7 cellular contexts compared by ENCODE assay signal in the genomic region with DNA sequence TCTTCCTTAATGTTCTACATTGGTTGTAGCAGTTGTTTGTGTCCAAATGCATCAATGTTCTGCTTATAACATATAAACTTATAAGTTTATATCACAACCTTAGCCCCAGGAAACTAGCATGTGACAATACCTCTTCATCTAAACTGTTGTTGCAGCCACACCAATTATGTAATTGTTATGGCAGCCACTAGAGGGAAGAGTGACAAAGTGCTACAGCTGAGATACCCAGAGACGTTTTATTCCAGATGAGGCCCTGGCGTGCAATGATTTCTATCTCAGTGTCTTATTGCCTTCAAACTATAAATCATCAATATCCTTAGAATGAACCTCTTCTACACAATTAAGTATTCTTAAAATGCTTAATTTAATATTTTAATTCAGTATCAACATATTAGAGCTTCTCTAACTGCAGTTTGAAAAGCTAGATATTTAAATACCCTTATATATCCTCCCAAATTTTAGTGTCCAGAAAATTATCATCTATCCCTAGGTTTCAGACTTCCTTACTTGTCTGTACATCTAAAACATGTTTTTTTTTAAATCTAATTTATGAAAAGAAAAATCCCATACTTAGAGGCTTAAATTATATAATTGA.
DNase-seq lines count a peak whose midpoint lies in the region; ATAC-seq, FAIRE-seq and TF ChIP-seq lines count a peak whose summit lies in the region.

No MANE protein-coding gene starts in this region.

- H3K27ac ChIP-seq in left lung = no peak overlapping the region

- DNase-seq in H54 (ENCODE audit: insufficient read length, low spot score) (peak; percentile 6), M059J (ENCODE audit: low read depth) (peak; percentile 37), adipocyte (ENCODE audit: low read depth) (peak; percentile 64), left lung (no peak)
- DNase-seq in activated CD8-positive, alpha-beta memory T cell treated with anti-CD3 and anti-CD28 coated beads, Interleukin-2, amount 50 U/mL, for 48 hours = no peak
- no peak for DNase-seq in activated naive CD4-positive, alpha-beta T cell treated with anti-CD3 and anti-CD28 coated beads, Interleukin-2, amount 10 ng/mL, durations not matched to agents 7 days and 5 days

- H3K4me3 ChIP-seq in adipocyte (ENCODE audit: low read length) (no peak overlapping the region), left lung (no peak overlapping the region)

- peak; percentile 49 for ATAC-seq in left lung

- H3K27me3 ChIP-seq in adipocyte (replicated peaks; ENCODE audit: control insufficient read depth, insufficient read depth, low read length) = no peaks in the 10 kb centered on the region
- no peaks in the 10 kb centered on the region for H3K27me3 ChIP-seq in left lung

- TF ChIP-seq POLR2A in H54 (IDR thresholded peaks at IDR 0.05; ENCODE audit: low read depth, low read length) = no peak

- no peak overlapping the region for H3K27ac Mint-ChIP-seq in activated naive CD4-positive, alpha-beta T cell treated with anti-CD3 and anti-CD28 coated beads, Interleukin-2, amount 10 ng/mL, durations not matched to agents 7 days and 5 days

- H3K36me3 ChIP-seq in adipocyte (ENCODE audit: control insufficient read depth, insufficient read depth, low read length, severe bottlenecking) (no peaks in the 10 kb centered on the region), left lung (no peaks in the 10 kb centered on the region)

- intact Hi-C loops in left lung (cut with DNase I) = no loop called here

- H3K9me3 ChIP-seq in adipocyte (ENCODE audit: control insufficient read depth, low read length) = no peaks in the 10 kb centered on the region
- H3K9me3 ChIP-seq in left lung = no peaks in the 10 kb centered on the region

- no peaks in the 10 kb centered on the region for H3K36me3 Mint-ChIP-seq in activated naive CD4-positive, alpha-beta T cell treated with anti-CD3 and anti-CD28 coated beads, Interleukin-2, amount 10 ng/mL, durations not matched to agents 7 days and 5 days

- H3K4me1 Mint-ChIP-seq in activated naive CD4-positive, alpha-beta T cell treated with anti-CD3 and anti-CD28 coated beads, Interleukin-2, amount 10 ng/mL, durations not matched to agents 7 days and 5 days = no peaks in the 10 kb centered on the region

- H3K4me3 Mint-ChIP-seq in activated naive CD4-positive, alpha-beta T cell treated with anti-CD3 and anti-CD28 coated beads, Interleukin-2, amount 10 ng/mL, durations not matched to agents 7 days and 5 days = no peak overlapping the region

- no peaks in the 10 kb centered on the region for H3K27me3 Mint-ChIP-seq in activated naive CD4-positive, alpha-beta T cell treated with anti-CD3 and anti-CD28 coated beads, Interleukin-2, amount 10 ng/mL, durations not matched to agents 7 days and 5 days

- FAIRE-seq in H54 (lab: Jason Lieb, UNC) = no peak

- CTCF ChIA-PET in activated naive CD4-positive, alpha-beta T cell treated with anti-CD3 and anti-CD28 coated beads, Interleukin-2, amount 10 ng/mL, durations not matched to agents 7 days and 5 days (lab: Charles Lee) = interaction anchor here (0.6 kb wide), 1 partner anchor 25 kb away, joined by 3 read pairs; no protein-coding TSS in a partner anchor

- TF ChIP-seq CTCF in GM12874 (IDR thresholded peaks at IDR 0.05; ENCODE audit: insufficient read depth, low read depth, low read length) (peak; percentile 58; the same call in 1 of the 2 replicates), left lung (IDR thresholded peaks at IDR 0.05) (peak; percentile 16 to 43)

- H3K9ac ChIP-seq in adipocyte (ENCODE audit: low read length) = no peak overlapping the region

- H3K4me1 ChIP-seq in adipocyte (ENCODE audit: control insufficient read depth, insufficient read depth, low read length) = no peaks in the 10 kb centered on the region
- no peaks in the 10 kb centered on the region for H3K4me1 ChIP-seq in left lung

- no peaks in the 10 kb centered on the region for H3K9me3 Mint-ChIP-seq in activated naive CD4-positive, alpha-beta T cell treated with anti-CD3 and anti-CD28 coated beads, Interleukin-2, amount 10 ng/mL, durations not matched to agents 7 days and 5 days

Comparison
In these comparisons a context has a peak if more than half of its experiments do, and no peak if none do; other contexts are left out.
1. DNase-seq: peak in H54 (single experiment), M059J (single experiment) and adipocyte (single experiment); none in left lung (0 of 2), activated CD8-positive, alpha-beta memory T cell treated with anti-CD3 and anti-CD28 coated beads, Interleukin-2, amount 50 U/mL, for 48 hours (single experiment) and activated naive CD4-positive, alpha-beta T cell treated with anti-CD3 and anti-CD28 coated beads, Interleukin-2, amount 10 ng/mL, durations not matched to agents 7 days and 5 days (single experiment).